In the genomic region with DNA sequence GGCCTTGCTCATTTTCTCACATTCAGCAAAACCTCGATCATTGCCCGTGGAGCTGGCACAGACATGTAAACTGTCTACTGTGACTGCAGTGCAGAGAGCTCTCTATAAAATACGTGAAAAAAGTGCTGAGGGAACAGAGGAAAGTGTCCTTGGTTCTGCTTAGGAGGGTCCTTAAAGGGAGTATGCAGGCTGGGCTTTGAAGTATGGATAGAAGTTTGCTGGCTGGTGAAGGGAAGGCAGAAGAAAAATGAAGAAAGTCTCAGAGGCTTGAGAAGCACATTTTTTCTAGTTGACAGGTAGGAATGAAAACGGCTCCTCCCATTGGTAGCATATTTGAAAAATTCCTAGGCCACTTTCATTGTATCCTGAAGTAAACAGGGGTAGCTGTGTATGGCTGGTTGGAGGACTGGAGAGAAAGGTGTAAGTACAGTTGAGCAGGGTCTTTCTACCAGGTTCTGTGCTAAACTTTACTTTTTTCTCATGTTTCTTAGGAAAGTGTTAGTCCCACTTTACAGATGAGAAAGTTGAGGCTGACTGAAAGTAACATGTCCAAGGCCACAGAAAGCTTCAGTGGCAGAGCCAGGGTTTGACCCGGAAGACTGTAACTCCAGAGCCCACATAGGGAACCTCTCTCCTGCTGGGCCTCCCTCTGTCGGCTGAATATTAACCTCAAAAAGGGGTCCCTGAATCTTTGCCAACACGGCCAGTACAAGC, we compare ENCODE assay signal across 14 cellular contexts.
DNase-seq lines count a peak whose midpoint lies in the region; ATAC-seq, FAIRE-seq and TF ChIP-seq lines count a peak whose summit lies in the region.
"Had no signal": no experiment of that assay in that cellular context is flagged by ENCODE, and none has a peak within 500 bp of the region (broad histone marks: within the 10 kb centered on the region; RNA-seq: fewer than 3 reads in every experiment).

No MANE protein-coding gene starts in this region.

- WGBS in IMR-90 (ENCODE audit: extremely low coverage in 2 of 2, insufficient read length in 1 of 2), 2 experiments = 80% methylated on average over 1 of the region's 7 CpGs; no CpG with 5 or more reads in 1 of the 2 experiments
- WGBS in K562 (ENCODE audit: insufficient coverage, low coverage, missing lambda C conversion rate) = 72% methylated on average over 7 of the region's 7 CpGs
- WGBS in lower leg skin, 2 donors = 89 to 93% methylated on average over 7 of the region's 7 CpGs

- H2AK5ac ChIP-seq in IMR-90 (ENCODE audit: low read depth, low read length) = peak overlapping the region; percentile 34; the same call in 1 of the 2 replicates

- no peaks in the 10 kb centered on the region for H3K27me3 Mint-ChIP-seq in CD8-positive, alpha-beta memory T cell
- H3K27me3 Mint-ChIP-seq in progenitor cell of endocrine pancreas = no peaks in the 10 kb centered on the region
- H3K27me3 Mint-ChIP-seq: activated naive CD4-positive, alpha-beta T cell treated with anti-CD3 and anti-CD28 coated beads, Interleukin-2, amount 50 U/mL, for 24 hours had no signal

- H3K9me1 ChIP-seq in IMR-90 (ENCODE audit: insufficient read depth, low read length) = peaks cover 37% of the 10 kb centered on the region
- H3K9me1 ChIP-seq in K562 (ENCODE audit: control insufficient read depth, insufficient read depth, low read length) = no peaks in the 10 kb centered on the region

- H3K79me2 ChIP-seq in K562 (ENCODE audit: control insufficient read depth, insufficient read depth, low read length) = no peaks in the 10 kb centered on the region

- DNase-seq in CD8-positive, alpha-beta memory T cell = no peak
- DNase-seq in IMR-90 (no peak), K562 (ENCODE audit: extremely low read depth in 1 of 4, low spot score in 3 of 4) (no peak), progenitor cell of endocrine pancreas (ENCODE audit: low spot score, unreplicated experiment) (no peak), lower leg skin (ENCODE audit: low spot score in 2 of 2) (no peak), mucosa of descending colon (no peak), islet precursor cell (no peak)
- DNase-seq: NCI-H187 treated with DMSO at 0.1 percent for 48 hours, NCI-H526 treated with DMSO at 0.1 percent for 48 hours, retina had no signal

- H4K91ac ChIP-seq in IMR-90 (ENCODE audit: insufficient read depth, low read depth, low read length) = no peak overlapping the region

- H3K27ac Mint-ChIP-seq in CD8-positive, alpha-beta memory T cell = peak overlapping the region; percentile 84 to 100 (median 96)
- H3K27ac Mint-ChIP-seq in progenitor cell of endocrine pancreas = peak overlapping the region; percentile 20
- H3K27ac Mint-ChIP-seq: activated naive CD4-positive, alpha-beta T cell treated with anti-CD3 and anti-CD28 coated beads, Interleukin-2, amount 50 U/mL, for 24 hours; GM23338 had no signal

- FAIRE-seq in K562 (lab: Jason Lieb, UNC) = no peak
- FAIRE-seq: keratinocyte had no signal

- intact Hi-C loops in IMR-90 (cut with micrococcal nuclease) (no loop called here), K562 (cut with micrococcal nuclease) (no loop called here), lower leg skin (cut with DNase I; ENCODE audit: low total_unique reads) (no loop called here), mucosa of descending colon (cut with DNase I, micrococcal nuclease) (no loop called here)

- BruUV-seq in IMR-90 (replicated peaks; lab: Mats Ljungman, UMichigan) = no TSS peak
- no TSS peak for BruUV-seq in K562 (replicated peaks; lab: Mats Ljungman, UMichigan)

- H2BK20ac ChIP-seq in IMR-90 (ENCODE audit: low read depth, low read length) = no peak overlapping the region

- CTCF ChIA-PET in CD8-positive, alpha-beta memory T cell (lab: Charles Lee) = no interaction called here
- CTCF ChIA-PET in IMR-90 (lab: Yijun Ruan, JAX) (no interaction called here), K562 (lab: Yijun Ruan, JAX; ENCODE audit: low intra/inter-chr PET ratio) (no interaction called here)

- H4K20me1 ChIP-seq in IMR-90 (ENCODE audit: insufficient read depth, low read length) (peaks cover 79% of the 10 kb centered on the region), K562 (replicated peaks; ENCODE audit: control insufficient read depth, insufficient read depth, low read length) (peaks cover 23% of the 10 kb centered on the region; the same call in 1 of the 2 replicates)

- no peaks in the 10 kb centered on the region for H3K9me3 ChIP-seq in CD8-positive, alpha-beta memory T cell (ENCODE audit: low read length)
- H3K9me3 ChIP-seq in IMR-90 (ENCODE audit: control insufficient read depth, insufficient read depth, low read length) = no peaks in the 10 kb centered on the region
- H3K9me3 ChIP-seq in K562 (replicated peaks; ENCODE audit: control insufficient read depth, insufficient read depth, low read depth, low read length) = no peaks in the 10 kb centered on the region
- H3K9me3 ChIP-seq in mucosa of descending colon = no peaks in the 10 kb centered on the region

- in situ Hi-C loops in IMR-90 (cut with MboI; ENCODE audit: low sequenced_read_pairs) = no loop called here
- in situ Hi-C loops in K562 (cut with MboI) = no loop called here

- peaks cover 48 to 63% (median 53%) of the 10 kb centered on the region in 3 donors for H3K4me1 Mint-ChIP-seq in CD8-positive, alpha-beta memory T cell
- H3K4me1 Mint-ChIP-seq in progenitor cell of endocrine pancreas (ENCODE audit: low read depth) = no peaks in the 10 kb centered on the region

- no peak overlapping the region for H2BK15ac ChIP-seq in IMR-90 (ENCODE audit: low read depth, low read length)

- H3K4me2 ChIP-seq in IMR-90 (ENCODE audit: low read depth, low read length) (no peak overlapping the region), K562 (ENCODE audit: insufficient read depth, low read length) (no peak overlapping the region)
- H3K4me2 ChIP-seq: GM23338 had no signal

- H3K18ac ChIP-seq in IMR-90 (ENCODE audit: low read depth, low read length) = no peak overlapping the region

- H2BK5ac ChIP-seq in IMR-90 (ENCODE audit: low read depth, low read length, poor library complexity, severe bottlenecking) = no peak overlapping the region

- 0 out of 2 replicates have a peak overlapping the region, but pooled peaks have one; percentile 41 for H3K14ac ChIP-seq in IMR-90 (replicated peaks; ENCODE audit: low read depth, low read length)

- H3K79me1 ChIP-seq in IMR-90 (ENCODE audit: low read depth in 1 of 2, low read length in 2 of 2) = peaks cover 59 to 97% of the 10 kb centered on the region in 2 experiments

- H3K4me3 Mint-ChIP-seq in CD8-positive, alpha-beta memory T cell = peak overlapping the region in 4 of 7 donors; percentile 7 to 85 (median 40)
- H3K4me3 Mint-ChIP-seq in progenitor cell of endocrine pancreas (ENCODE audit: low read depth) = no peak overlapping the region
- H3K4me3 Mint-ChIP-seq: activated naive CD4-positive, alpha-beta T cell treated with anti-CD3 and anti-CD28 coated beads, Interleukin-2, amount 50 U/mL, for 24 hours; GM23338 had no signal

- no peak overlapping the region for H3K56ac ChIP-seq in IMR-90 (ENCODE audit: extremely low read depth, insufficient read depth, low read length)

- H3K27ac ChIP-seq in CD8-positive, alpha-beta memory T cell (ENCODE audit: low read depth, low read length) = peak overlapping the region; percentile 7
- H3K27ac ChIP-seq in IMR-90 (ENCODE audit: insufficient read depth, low read length) (no peak overlapping the region), K562 (ENCODE audit: extremely low read depth, low read depth, low read length) (no peak overlapping the region)
- H3K27ac ChIP-seq: epithelial cell of prostate had no signal

- TF ChIP-seq POLR2A in IMR-90 (IDR thresholded peaks at IDR 0.05; ENCODE audit: low read depth, low read length) = no peak
- no peak for TF ChIP-seq POLR2A in K562 (conservative IDR thresholded peaks at IDR 0.05)
- no peak for TF ChIP-seq POLR2A in lower leg skin (IDR thresholded peaks at IDR 0.05)

- TF ChIP-seq CTCF in IMR-90 (conservative IDR thresholded peaks at IDR 0.05; ENCODE audit: low read depth, low read length) (no peak), K562 (IDR thresholded peaks at IDR 0.05 in 2 of 3, conservative IDR thresholded peaks at IDR 0.05 in 1 of 3; ENCODE audit: insufficient read depth in 2 of 3, low read depth in 1 of 3, low read length in 3 of 3) (no peak), progenitor cell of endocrine pancreas (IDR thresholded peaks at IDR 0.05; ENCODE audit: unreplicated experiment) (no peak), lower leg skin (IDR thresholded peaks at IDR 0.05) (no peak), mucosa of descending colon (IDR thresholded peaks at IDR 0.05) (no peak)

- peak overlapping the region in 1 of 2 experiments; percentile 29; a peak in 1 of 4 replicates for H4K8ac ChIP-seq in IMR-90 (ENCODE audit: low read depth in 2 of 2, low read length in 2 of 2)

- dilution Hi-C loops in IMR-90 (cut with HindIII; ENCODE audit: low sequenced_read_pairs, unreplicated experiment) = no loop called here

- ATAC-seq in IMR-90 (ENCODE audit: low read depth) = no peak
- no peak for ATAC-seq in K562
- no peak for ATAC-seq in mucosa of descending colon
- ATAC-seq: GM23338 had no signal

- H3K27me3 ChIP-seq in CD8-positive, alpha-beta memory T cell (ENCODE audit: insufficient read depth, low read length, poor library complexity, severe bottlenecking) = no peaks in the 10 kb centered on the region
- H3K27me3 ChIP-seq in IMR-90 (ENCODE audit: control insufficient read depth, insufficient read depth, low read length) (no peaks in the 10 kb centered on the region), K562 (ENCODE audit: control insufficient read depth in 2 of 2, insufficient read depth in 2 of 2, low read length in 2 of 2) (no peaks in the 10 kb centered on the region)

- H2AFZ ChIP-seq in IMR-90 (replicated peaks; ENCODE audit: low read length, poor library complexity) (no peak overlapping the region), K562 (ENCODE audit: low read depth, low read length) (no peak overlapping the region)
- H2AFZ ChIP-seq: GM23338 had no signal

- no peaks in the 10 kb centered on the region for H3K36me3 ChIP-seq in CD8-positive, alpha-beta memory T cell (ENCODE audit: insufficient read depth, low read length)
- H3K36me3 ChIP-seq in IMR-90 (ENCODE audit: control insufficient read depth, insufficient read depth, low read length) = peaks cover 71% of the 10 kb centered on the region
- no peaks in the 10 kb centered on the region; the same call in 2 of the 3 replicates for H3K36me3 ChIP-seq in K562 (ENCODE audit: control insufficient read depth, insufficient read depth, low read length)
- H3K36me3 ChIP-seq in mucosa of descending colon (ENCODE audit: low read depth) = no peaks in the 10 kb centered on the region

- peak overlapping the region; percentile 19; the same call in 1 of the 2 replicates for H3K23ac ChIP-seq in IMR-90 (ENCODE audit: low read depth, low read length)

- POLR2A ChIA-PET in CD8-positive, alpha-beta memory T cell (lab: Charles Lee) = interaction anchor here (1.4 kb wide), 1 partner anchor 32 kb away, joined by 3 read pairs; no protein-coding TSS in a partner anchor
- POLR2A ChIA-PET in IMR-90 (lab: Charles Lee; ENCODE audit: unreplicated experiment) (no interaction called here), K562 (lab: Yijun Ruan, JAX) (interaction anchor here (0.5 to 0.8 kb wide), 5 partner anchors 19 to 257 kb away, joined by 3 to 4 read pairs (median 3); no protein-coding TSS in a partner anchor)

- H3K36me3 Mint-ChIP-seq in CD8-positive, alpha-beta memory T cell = peaks cover 0 to 22% (median 2%) of the 10 kb centered on the region in 3 donors
- H3K36me3 Mint-ChIP-seq in progenitor cell of endocrine pancreas (ENCODE audit: insufficient read depth) = peaks cover 21% of the 10 kb centered on the region

- H3K9ac ChIP-seq in IMR-90 (ENCODE audit: low read depth, low read length) (no peak overlapping the region), K562 (ENCODE audit: insufficient read depth in 1 of 2, low read depth in 2 of 2, low read length in 2 of 2) (no peak overlapping the region)

- TF ChIP-seq EP300 in K562 (IDR thresholded peaks at IDR 0.05; ENCODE audit: low read length) = no peak

- peaks cover 47% of the 10 kb centered on the region for H3K4me1 ChIP-seq in CD8-positive, alpha-beta memory T cell (ENCODE audit: insufficient read depth, low read length)
- H3K4me1 ChIP-seq in IMR-90 (ENCODE audit: control insufficient read depth, insufficient read depth, low read length) (peaks cover 14% of the 10 kb centered on the region), K562 (replicated peaks in 1 of 2; ENCODE audit: control insufficient read depth in 2 of 2, insufficient read depth in 2 of 2, low read length in 2 of 2) (peaks cover 0 to 16% of the 10 kb centered on the region in 2 experiments; a peak in 3 of 5 replicates), mucosa of descending colon (ENCODE audit: low read depth) (peaks cover 26% of the 10 kb centered on the region)

- no peak overlapping the region for H4K5ac ChIP-seq in IMR-90 (ENCODE audit: low read depth, low read length)

- no peak overlapping the region for H3K4me3 ChIP-seq in CD8-positive, alpha-beta memory T cell (ENCODE audit: low read length)
- H3K4me3 ChIP-seq in IMR-90 (ENCODE audit: insufficient read depth, low read depth, low read length) (no peak overlapping the region), K562 (no peak overlapping the region), lower leg skin (ENCODE audit: low read depth, poor library complexity, severe bottlenecking) (no peak overlapping the region), mucosa of descending colon (no peak overlapping the region)
- H3K4me3 ChIP-seq: GM23338 had no signal

- H3K4ac ChIP-seq in IMR-90 (ENCODE audit: low read depth, low read length) = no peak overlapping the region

- H3K9me3 Mint-ChIP-seq in CD8-positive, alpha-beta memory T cell = no peaks in the 10 kb centered on the region
- no peaks in the 10 kb centered on the region for H3K9me3 Mint-ChIP-seq in progenitor cell of endocrine pancreas (ENCODE audit: low read depth)
- H3K9me3 Mint-ChIP-seq: activated naive CD4-positive, alpha-beta T cell treated with anti-CD3 and anti-CD28 coated beads, Interleukin-2, amount 50 U/mL, for 24 hours had no signal

- no peak overlapping the region for H2AK9ac ChIP-seq in IMR-90 (replicated peaks; ENCODE audit: low read depth, low read length, poor library complexity)

- no peak overlapping the region for H2BK120ac ChIP-seq in IMR-90 (ENCODE audit: low read depth, low read length)

- TF ChIP-seq RAD21 in IMR-90 (IDR thresholded peaks at IDR 0.05; ENCODE audit: low read length) = no peak
- TF ChIP-seq RAD21 in K562 (CRISPR knock-in tag; conservative IDR thresholded peaks at IDR 0.05 in 1 of 2, IDR thresholded peaks at IDR 0.05 in 1 of 2) = no peak
